19 cellular contexts compared by ENCODE assay signal in the genomic region with DNA sequence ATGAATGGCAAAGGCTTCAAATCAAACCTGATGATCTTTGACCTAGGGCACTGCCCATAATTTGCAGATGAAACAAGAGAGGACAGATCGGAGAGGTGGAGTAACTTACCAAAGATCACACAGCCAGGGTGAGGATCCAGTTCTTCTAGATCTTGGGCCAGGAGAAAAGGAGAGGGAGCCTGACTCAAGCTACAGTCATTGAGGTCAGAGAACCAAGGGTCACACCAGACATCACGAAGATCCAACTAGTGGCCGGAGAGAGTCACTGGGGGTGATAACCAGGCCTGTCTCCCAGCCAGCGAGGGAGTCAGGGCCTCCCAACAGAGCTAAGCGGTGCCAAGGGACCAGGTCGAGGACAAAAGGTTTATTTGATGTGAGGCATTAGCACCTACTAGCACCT.
DNase-seq lines count a peak whose midpoint lies in the region; ATAC-seq and TF ChIP-seq lines count a peak whose summit lies in the region.
"Had no signal": no experiment of that assay in that cellular context is flagged by ENCODE, and none has a peak within 500 bp of the region (broad histone marks: within the 10 kb centered on the region; RNA-seq: fewer than 3 reads in every experiment).

No MANE protein-coding gene starts in this region.

- peak overlapping the region; percentile 59; the same call in 1 of the 2 replicates for H3K27ac ChIP-seq in Panc1 (ENCODE audit: low read length)
- peak overlapping the region; percentile 17 for H3K27ac ChIP-seq in epithelial cell of prostate
- H3K27ac ChIP-seq: colonic mucosa, gastrocnemius medialis, tibial nerve had no signal

- peaks cover 12% of the 10 kb centered on the region for H3K4me1 ChIP-seq in Panc1 (ENCODE audit: control insufficient read depth, insufficient read depth, low read length)
- H3K4me1 ChIP-seq: colonic mucosa, gastrocnemius medialis had no signal

- peak; percentile 45 for DNase-seq in activated effector memory CD4-positive, alpha-beta T cell treated with anti-CD3 and anti-CD28 coated beads, Interleukin-2, amount 50 U/mL, for 16 hours
- no peak for DNase-seq in activated effector memory CD4-positive, alpha-beta T cell treated with Interleukin-2 at 50 U/mL for 16 hours
- DNase-seq in Panc1 (ENCODE audit: low read depth, low spot score) (no peak), epithelial cell of prostate (ENCODE audit: low read depth, low spot score) (no peak), stromal cell of bone marrow (ENCODE audit: low read depth) (peak; percentile 36), GM20000 (ENCODE audit: low spot score) (no peak), left lobe of liver (ENCODE audit: low spot score) (no peak)
- no peak for DNase-seq in activated naive CD4-positive, alpha-beta T cell treated with anti-CD3 and anti-CD28 coated beads, Interleukin-2, amount 50 U/mL, for 16 hours
- DNase-seq: 8988T; activated CD4-positive, alpha-beta T cell treated with anti-CD3 and anti-CD28 coated beads for 36 hours; activated CD8-positive, alpha-beta memory T cell treated with anti-CD3 and anti-CD28 coated beads, Interleukin-2, amount 50 U/mL, for 48 hours; activated naive CD4-positive, alpha-beta T cell treated with anti-CD3 and anti-CD28 coated beads, Interleukin-2, amount 10 ng/mL, durations not matched to agents 7 days and 5 days; colonic mucosa; gastrocnemius medialis; midbrain; NCI-H2029 treated with DMSO at 0.1 percent for 48 hours; NCI-H524 had no signal

- no peak overlapping the region for H3K4me3 ChIP-seq in Panc1 (ENCODE audit: low read depth in 2 of 2, low read length in 2 of 2)
- H3K4me3 ChIP-seq: colonic mucosa, gastrocnemius medialis, tibial nerve had no signal

- TF ChIP-seq CTCF in Panc1 (IDR thresholded peaks at IDR 0.05): no peak
- no peak for TF ChIP-seq CTCF in GM20000 (IDR thresholded peaks at IDR 0.05; ENCODE audit: extremely low read depth, missing control alignments)

- CTCF ChIA-PET in Panc1 (lab: Charles Lee): no interaction called here

- H3K36me3 ChIP-seq in Panc1 (ENCODE audit: control insufficient read depth, insufficient read depth, low read length): no peaks in the 10 kb centered on the region
- H3K36me3 ChIP-seq: colonic mucosa, gastrocnemius medialis, tibial nerve had no signal

- POLR2A ChIA-PET in Panc1 (lab: Charles Lee): no interaction called here

- intact Hi-C loops in Panc1 (cut with micrococcal nuclease; ENCODE audit: unreplicated experiment): no loop called here

- in situ Hi-C loops in Panc1 (cut with HindIII; ENCODE audit: low pct_unique_long_range_greater_than_20kb, low sequenced_read_pairs): no loop called here

- BruUV-seq in Panc1 (replicated peaks; lab: Mats Ljungman, UMichigan): no TSS peak

- H3K27me3 ChIP-seq in Panc1 (ENCODE audit: control insufficient read depth, insufficient read depth, low read length): no peaks in the 10 kb centered on the region
- H3K27me3 ChIP-seq: colonic mucosa, tibial nerve had no signal

- ATAC-seq in Panc1 (peak; percentile 46; the same call in 1 of the 2 replicates), left lobe of liver (no peak)
- ATAC-seq: activated CD4-positive, alpha-beta T cell treated with anti-CD3 and anti-CD28 coated beads for 36 hours; gastrocnemius medialis; stimulated activated effector memory CD8-positive, alpha-beta T cell treated with anti-CD3 and anti-CD28 coated beads, Interleukin-12 subunit alpha, Interleukin-12 subunit beta, amount 100 ng/mL, for 72 hours had no signal

- H3K9me3 ChIP-seq in Panc1 (ENCODE audit: control insufficient read depth, insufficient read depth, low read depth, low read length): no peaks in the 10 kb centered on the region
- H3K9me3 ChIP-seq: colonic mucosa, gastrocnemius medialis, tibial nerve had no signal

Comparison
In these comparisons a context has a peak if more than half of its experiments do, and no peak if none do; other contexts are left out.
1. DNase-seq: peak in activated effector memory CD4-positive, alpha-beta T cell treated with anti-CD3 and anti-CD28 coated beads, Interleukin-2, amount 50 U/mL, for 16 hours (single experiment) and stromal cell of bone marrow (single experiment); none in activated effector memory CD4-positive, alpha-beta T cell treated with Interleukin-2 at 50 U/mL for 16 hours (single experiment), Panc1 (single experiment), epithelial cell of prostate (single experiment), GM20000 (single experiment), activated naive CD4-positive, alpha-beta T cell treated with anti-CD3 and anti-CD28 coated beads, Interleukin-2, amount 50 U/mL, for 16 hours (single experiment) and left lobe of liver (single experiment).